ENCODE assay signal across 9 cellular contexts in the genomic region with DNA sequence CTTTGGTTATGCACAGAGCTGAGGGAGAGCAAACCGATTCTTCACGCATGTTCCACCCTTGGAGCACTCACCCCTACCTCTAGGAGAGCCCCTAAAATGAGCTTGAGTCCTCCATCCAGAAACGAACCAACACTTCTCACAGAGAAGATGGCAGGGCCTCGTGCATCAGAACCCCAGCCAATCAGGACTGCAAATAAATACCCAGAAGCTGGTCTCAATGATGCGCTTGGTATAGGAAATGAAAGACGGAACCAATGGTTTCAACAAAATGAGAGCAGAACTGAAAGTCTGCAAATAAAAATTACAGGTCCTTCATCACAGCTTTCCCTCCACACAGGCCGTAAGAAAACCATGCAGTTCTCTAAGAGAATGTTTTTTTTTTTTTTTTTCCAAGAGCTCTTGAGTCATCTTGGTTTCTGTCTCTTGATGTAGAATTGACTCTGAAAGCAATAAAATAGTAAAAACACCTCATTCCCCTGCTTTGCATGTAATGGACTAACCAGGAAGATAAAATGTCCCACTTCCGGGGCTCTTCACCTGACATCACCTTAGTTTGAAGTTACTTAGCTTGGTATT. TPM values are rescaled to one million over a fixed set of nuclear protein-coding genes. Genes with fewer than 3 reads are reported as not detected.
A peak's percentile ranks its signal among the peaks of the same experiment; 100 is the strongest.
DNase-seq lines count a peak whose midpoint lies in the region; ATAC-seq and TF ChIP-seq lines count a peak whose summit lies in the region.
"Had no signal": no experiment of that assay in that cellular context is flagged by ENCODE, and none has a peak within 500 bp of the region (broad histone marks: within the 10 kb centered on the region; RNA-seq: fewer than 3 reads in every experiment).

No MANE protein-coding gene starts in this region.

- no peaks in the 10 kb centered on the region for H3K27me3 Mint-ChIP-seq in activated T-cell treated with anti-CD3 and anti-CD28 coated beads, Interleukin-2, amount 50 U/mL, for 72 hours (ENCODE audit: low read depth)

- WGBS in tibial nerve, 2 donors, result 81% methylated on average over 8 of the region's 8 CpGs

- intact Hi-C loops in upper lobe of right lung (cut with DNase I), result no loop called here

- TF ChIP-seq CTCF in upper lobe of right lung (IDR thresholded peaks at IDR 0.05) (no peak), osteoblast (IDR thresholded peaks at IDR 0.05; ENCODE audit: extremely low read depth, low read depth, low read length) (no peak), tibial nerve (IDR thresholded peaks at IDR 0.05) (no peak)

- H2AFZ ChIP-seq in osteoblast (ENCODE audit: low read length), result no peak overlapping the region

- H3K4me1 Mint-ChIP-seq in activated T-cell treated with anti-CD3 and anti-CD28 coated beads, Interleukin-2, amount 50 U/mL, for 72 hours (ENCODE audit: low read depth), result peaks cover 99% of the 10 kb centered on the region

- H3K27me3 ChIP-seq in upper lobe of right lung (no peaks in the 10 kb centered on the region), osteoblast (ENCODE audit: insufficient read depth, low read length) (no peaks in the 10 kb centered on the region), tibial nerve (no peaks in the 10 kb centered on the region)

- H3K36me3 Mint-ChIP-seq in activated T-cell treated with anti-CD3 and anti-CD28 coated beads, Interleukin-2, amount 50 U/mL, for 72 hours (ENCODE audit: insufficient read depth in 2 of 2), result peaks cover 5 to 16% of the 10 kb centered on the region in 2 donors
- H3K36me3 Mint-ChIP-seq: CD8-positive, alpha-beta T cell had no signal

- H3K27ac ChIP-seq in upper lobe of right lung, result no peak overlapping the region
- H3K27ac ChIP-seq in osteoblast (ENCODE audit: low read depth, low read length), result no peak overlapping the region
- peak overlapping the region in 2 of 4 donors; percentile 26 to 34 for H3K27ac ChIP-seq in tibial nerve

- H3K79me2 ChIP-seq in osteoblast (ENCODE audit: insufficient read depth, low read length), result no peaks in the 10 kb centered on the region

- H3K9me3 ChIP-seq in upper lobe of right lung, result no peaks in the 10 kb centered on the region
- H3K9me3 ChIP-seq in osteoblast (ENCODE audit: low read depth, low read length), result no peaks in the 10 kb centered on the region
- H3K9me3 ChIP-seq in tibial nerve, result no peaks in the 10 kb centered on the region

- no peak for TF ChIP-seq POLR2A in tibial nerve (IDR thresholded peaks at IDR 0.05)

- H3K4me3 Mint-ChIP-seq in activated T-cell treated with anti-CD3 and anti-CD28 coated beads, Interleukin-2, amount 50 U/mL, for 72 hours, result peak overlapping the region; percentile 40 to 49
- H3K4me3 Mint-ChIP-seq: CD8-positive, alpha-beta T cell had no signal

- H3K9me3 Mint-ChIP-seq in activated T-cell treated with anti-CD3 and anti-CD28 coated beads, Interleukin-2, amount 50 U/mL, for 72 hours, result peaks cover 5 to 6% of the 10 kb centered on the region in 2 donors
- H3K9me3 Mint-ChIP-seq: CD8-positive, alpha-beta T cell had no signal

- H3K4me3 ChIP-seq in upper lobe of right lung, result no peak overlapping the region
- no peak overlapping the region for H3K4me3 ChIP-seq in osteoblast (ENCODE audit: insufficient read depth, low read length)
- no peak overlapping the region for H3K4me3 ChIP-seq in tibial nerve

- H3K36me3 ChIP-seq in upper lobe of right lung (no peaks in the 10 kb centered on the region), osteoblast (ENCODE audit: insufficient read depth, low read length) (no peaks in the 10 kb centered on the region), tibial nerve (no peaks in the 10 kb centered on the region)

- peak in 1 of 2 donors; percentile 7 for TF ChIP-seq EP300 in tibial nerve (IDR thresholded peaks at IDR 0.05)

- peak overlapping the region; percentile 95 for H3K27ac Mint-ChIP-seq in activated T-cell treated with anti-CD3 and anti-CD28 coated beads, Interleukin-2, amount 50 U/mL, for 72 hours
- H3K27ac Mint-ChIP-seq: CD8-positive, alpha-beta T cell had no signal

- H4K20me1 ChIP-seq in osteoblast (ENCODE audit: insufficient read depth, low read length), result no peaks in the 10 kb centered on the region

- peak; percentile 40 for DNase-seq in stimulated activated CD4-positive, alpha-beta T cell treated with anti-CD3 and anti-CD28 coated beads, Interleukin-15, amount 100 ng/mL, for 24 hours
- no peak for DNase-seq in stimulated activated CD4-positive, alpha-beta T cell treated with anti-CD3 and anti-CD28 coated beads, Interleukin-1b, Interleukin-23, amount 100 ng/mL, for 48 hours
- DNase-seq in activated T-cell treated with anti-CD3 and anti-CD28 coated beads, Interleukin-2, amount 50 U/mL, for 72 hours, result peak; percentile 31 to 37
- DNase-seq in upper lobe of right lung, result no peak
- no peak for DNase-seq in osteoblast (ENCODE audit: insufficient read length, low spot score, missing footprints)
- DNase-seq in tibial nerve (ENCODE audit: low spot score in 2 of 2), result no peak
- no peak for DNase-seq in occipital lobe (lab: John Stamatoyannopoulos, UW)

- ATAC-seq in HG03342 (IDR thresholded peaks at IDR 0.05; ENCODE audit: unreplicated experiment) (peak; percentile 50), upper lobe of right lung (peak; percentile 50)
- ATAC-seq in activated T-cell treated with anti-CD3 and anti-CD28 coated beads, Interleukin-2, amount 50 U/mL, for 72 hours (replicated peaks in 1 of 2), result peak; percentile 31 to 33
- ATAC-seq: CD8-positive, alpha-beta T cell had no signal

- H3K4me1 ChIP-seq in upper lobe of right lung, result peaks cover 8% of the 10 kb centered on the region
- H3K4me1 ChIP-seq in osteoblast (ENCODE audit: insufficient read depth, low read length), result peaks cover 27% of the 10 kb centered on the region
- H3K4me1 ChIP-seq in tibial nerve, result peaks cover 0 to 51% (median 17%) of the 10 kb centered on the region in 4 donors

- H3K4me2 ChIP-seq in osteoblast (ENCODE audit: insufficient read depth, low read length), result no peak overlapping the region

RNA-seq across cellular contexts. Expression of gene KLF6, which starts 23.8 kb away (rescaled TPM):
- total RNA-seq in activated T-cell treated with anti-CD3 and anti-CD28 coated beads, Interleukin-2, amount 50 U/mL, for 72 hours, result 100 to 1,000 TPM; 184 to 240 TPM
- total RNA-seq in upper lobe of right lung (247 TPM), osteoblast (50.1 and 52.1 TPM in 2 replicates), tibial nerve (100 to 1,000 TPM; 156 to 226 (median 189) TPM), occipital lobe (91.9 TPM)

Comparison
In these comparisons a context has a peak if more than half of its experiments do, and no peak if none do; other contexts are left out.
1. DNase-seq: peak in stimulated activated CD4-positive, alpha-beta T cell treated with anti-CD3 and anti-CD28 coated beads, Interleukin-15, amount 100 ng/mL, for 24 hours (single experiment) and activated T-cell treated with anti-CD3 and anti-CD28 coated beads, Interleukin-2, amount 50 U/mL, for 72 hours (2 of 2); none in stimulated activated CD4-positive, alpha-beta T cell treated with anti-CD3 and anti-CD28 coated beads, Interleukin-1b, Interleukin-23, amount 100 ng/mL, for 48 hours (single experiment), upper lobe of right lung (single experiment), osteoblast (single experiment), tibial nerve (0 of 2) and occipital lobe (single experiment).
2. Peak in every context shown above with its lines, with median percentiles within 50 percentile points of each other: ATAC-seq.